Comparison of ENCODE assay signal across 1 cellular context in genomic region chr10:119652361-119652760, GRCh38.
TF ChIP-seq lines count a peak whose summit lies in the region.

No MANE protein-coding gene starts in this region.

TF ChIP-seq in K562, 482 proteins besides CTCF, POLR2A, EP300 and RAD21 (continued from another document):
- TF ChIP-seq, protein P1, sequence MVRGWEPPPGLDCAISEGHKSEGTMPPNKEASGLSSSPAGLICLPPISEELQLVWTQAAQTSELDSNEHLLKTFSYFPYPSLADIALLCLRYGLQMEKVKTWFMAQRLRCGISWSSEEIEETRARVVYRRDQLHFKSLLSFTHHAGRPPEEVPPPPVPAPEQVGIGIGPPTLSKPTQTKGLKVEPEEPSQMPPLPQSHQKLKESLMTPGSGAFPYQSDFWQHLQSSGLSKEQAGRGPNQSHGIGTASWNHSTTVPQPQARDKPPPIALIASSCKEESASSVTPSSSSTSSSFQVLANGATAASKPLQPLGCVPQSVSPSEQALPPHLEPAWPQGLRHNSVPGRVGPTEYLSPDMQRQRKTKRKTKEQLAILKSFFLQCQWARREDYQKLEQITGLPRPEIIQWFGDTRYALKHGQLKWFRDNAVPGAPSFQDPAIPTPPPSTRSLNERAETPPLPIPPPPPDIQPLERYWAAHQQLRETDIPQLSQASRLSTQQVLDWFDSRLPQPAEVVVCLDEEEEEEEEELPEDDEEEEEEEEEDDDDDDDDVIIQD (CRISPR knock-in tag; IDR thresholded peaks at IDR 0.05) = no peak
- TF ChIP-seq EP400 (IDR thresholded peaks at IDR 0.05) = peak; percentile 33; the same call in 1 of the 2 replicates
- TF ChIP-seq CREM (IDR thresholded peaks at IDR 0.05; ENCODE audit: low read depth) = 0 out of 2 replicates have a peak, but pooled peaks have one; percentile 31
- peak; percentile 62 for TF ChIP-seq CEBPB (tag; IDR thresholded peaks at IDR 0.05)
- TF ChIP-seq ARID3A (IDR thresholded peaks at IDR 0.05; ENCODE audit: borderline replicate concordance, low read depth, low read length) = 0 out of 2 replicates have a peak, but pooled peaks have one; percentile 49
- peak; percentile 18; the same call in 1 of the 2 replicates for TF ChIP-seq CEBPG (CRISPR knock-in tag; IDR thresholded peaks at IDR 0.05)
- TF ChIP-seq CEBPG (tag; conservative IDR thresholded peaks at IDR 0.05 in 1 of 2, IDR thresholded peaks at IDR 0.05 in 1 of 2) = peak in 1 of 2 experiments; percentile 65; a peak in 2 of 4 replicates
- TF ChIP-seq ZNF395 (CRISPR knock-in tag; IDR thresholded peaks at IDR 0.05) = 0 out of 2 replicates have a peak, but pooled peaks have one; percentile 36
- no peak for TF ChIP-seq HNRNPLL (IDR thresholded peaks at IDR 0.05; ENCODE audit: low read depth, low read length, poor library complexity, severe bottlenecking)
- no peak for TF ChIP-seq NR2C1 (IDR thresholded peaks at IDR 0.05)
- TF ChIP-seq NR2C1 (tag; IDR thresholded peaks at IDR 0.05) = no peak
- TF ChIP-seq SMARCA4 (IDR thresholded peaks at IDR 0.05) = peak; percentile 55
